17 cellular contexts compared by ENCODE assay signal in the genomic region with DNA sequence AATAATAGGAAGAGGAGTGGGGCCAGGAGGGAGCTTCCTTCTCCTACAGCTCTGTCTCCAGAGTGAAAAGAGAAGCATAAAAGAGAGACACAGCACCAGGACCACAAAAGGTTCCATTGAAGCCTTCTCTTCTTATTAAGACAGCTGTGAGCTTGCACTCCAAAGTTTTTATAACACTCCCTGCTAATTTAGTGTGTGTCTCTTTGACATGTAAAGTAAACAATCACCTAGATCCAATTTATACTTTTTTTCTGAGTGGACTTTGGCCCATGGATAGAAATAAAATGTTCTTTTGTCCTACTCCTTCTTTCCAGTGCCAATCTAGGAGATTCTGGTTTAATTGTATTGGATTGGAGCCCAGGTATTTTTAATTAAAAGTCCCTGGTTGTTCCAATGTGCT. TPM values are rescaled to one million over a fixed set of nuclear protein-coding genes. Genes with fewer than 3 reads are reported as not detected.
DNase-seq lines count a peak whose midpoint lies in the region; ATAC-seq, FAIRE-seq and TF ChIP-seq lines count a peak whose summit lies in the region.
"Had no signal": no experiment of that assay in that cellular context is flagged by ENCODE, and none has a peak within 500 bp of the region (broad histone marks: within the 10 kb centered on the region; RNA-seq: fewer than 3 reads in every experiment).

A gene (minus strand): TSS at position 212 of the 400 bp plus-strand sequence. CDS start 95 bp downstream, at position 117.

- H3K4me3 ChIP-seq in mesendoderm (ENCODE audit: low read length), result no peak within 1 kb of the TSS
- H3K4me3 ChIP-seq in small intestine (ENCODE audit: low read depth in 1 of 2, low read length in 2 of 2), result no peak within 1 kb of the TSS
- no peak within 1 kb of the TSS for H3K4me3 ChIP-seq in BE2C (ENCODE audit: low read depth, low read length)
- H3K4me3 ChIP-seq: BLaER1 treated with 17β-estradiol and CSF1 and Interleukin-3, amounts not matched to agents 10 nM and 100 nM had no signal

- no peak within 1 kb of the TSS for H2AK5ac ChIP-seq in mesendoderm (ENCODE audit: low read length)

- no peak within 1 kb of the TSS for H2BK120ac ChIP-seq in mesendoderm (ENCODE audit: low read depth, low read length)

- no peak within 1 kb of the TSS for H4K5ac ChIP-seq in mesendoderm (ENCODE audit: low read length)

- no peak within 1 kb of the TSS for H3K9ac ChIP-seq in mesendoderm (ENCODE audit: low read length)
- H3K9ac ChIP-seq: BLaER1 treated with 17β-estradiol and CSF1 and Interleukin-3, amounts not matched to agents 10 nM and 100 nM had no signal

- TF ChIP-seq CTCF in BE2C (IDR thresholded peaks at IDR 0.05; ENCODE audit: low read depth, low read length), result no peak

- H3K4ac ChIP-seq in mesendoderm (ENCODE audit: low read depth, low read length), result peak within 1 kb of the TSS; percentile 36

- H2BK5ac ChIP-seq in mesendoderm (ENCODE audit: low read length), result no peak within 1 kb of the TSS

- H3K18ac ChIP-seq in mesendoderm (ENCODE audit: low read length), result no peak within 1 kb of the TSS

- no peak within 1 kb of the TSS for H2BK15ac ChIP-seq in mesendoderm (replicated peaks; ENCODE audit: low read depth)

- H3K23ac ChIP-seq in mesendoderm (ENCODE audit: low read length), result no peak within 1 kb of the TSS

- H3K9me3 ChIP-seq in small intestine (ENCODE audit: control insufficient read depth, low read depth) (no peaks in the 10 kb centered on the region), BE2C (no peaks in the 10 kb centered on the region)

- DNase-seq in NCI-H1105 treated with DMSO at 0.1 percent for 48 hours (lab: John Stamatoyannopoulos, UW) (peak; percentile 51), NCI-H1105 (lab: John Stamatoyannopoulos, UW) (no peak), left kidney (ENCODE audit: low read depth, low spot score) (peak; percentile 2), mesendoderm (no peak), small intestine (peak; percentile 15), HT-29 (ENCODE audit: low spot score) (no peak), BE2C (no peak)
- DNase-seq: 8988T; AML-193; CD4-positive, CD25-positive, alpha-beta regulatory T cell; DMS53; HCEC 1CT; HFFc6 had no signal

- no peaks in the 10 kb centered on the region for H3K36me3 ChIP-seq in mesendoderm (ENCODE audit: control insufficient read depth, insufficient read depth, low read length)
- H3K36me3 ChIP-seq in small intestine (ENCODE audit: control insufficient read depth in 2 of 2, insufficient read depth in 2 of 2, low read length in 2 of 2), result no peaks in the 10 kb centered on the region
- no peaks in the 10 kb centered on the region for H3K36me3 ChIP-seq in BE2C
- H3K36me3 ChIP-seq: BLaER1 treated with 17β-estradiol and CSF1 and Interleukin-3, amounts not matched to agents 10 nM and 100 nM had no signal

- H3K4me1 ChIP-seq in mesendoderm (ENCODE audit: control insufficient read depth, low read depth, low read length), result no peaks in the 10 kb centered on the region
- no peaks in the 10 kb centered on the region for H3K4me1 ChIP-seq in small intestine (ENCODE audit: control insufficient read depth in 2 of 2, insufficient read depth in 1 of 2, low read depth in 1 of 2, low read length in 1 of 2)
- H3K4me1 ChIP-seq in BE2C, result no peaks in the 10 kb centered on the region
- H3K4me1 ChIP-seq: BLaER1 treated with 17β-estradiol and CSF1 and Interleukin-3, amounts not matched to agents 10 nM and 100 nM had no signal

- no peak within 1 kb of the TSS for H3K56ac ChIP-seq in mesendoderm (ENCODE audit: low read length)

- H3K27me3 ChIP-seq in mesendoderm (ENCODE audit: insufficient read depth, low read length, poor library complexity), result no peaks in the 10 kb centered on the region
- no peaks in the 10 kb centered on the region for H3K27me3 ChIP-seq in small intestine (ENCODE audit: control insufficient read depth in 2 of 2, insufficient read depth in 2 of 2, low read length in 2 of 2)
- no peaks in the 10 kb centered on the region for H3K27me3 ChIP-seq in BE2C
- H3K27me3 ChIP-seq: BLaER1 treated with 17β-estradiol and CSF1 and Interleukin-3, amounts not matched to agents 10 nM and 100 nM had no signal

- H3K27ac ChIP-seq in mesendoderm (ENCODE audit: low read depth, low read length), result no peak within 1 kb of the TSS
- no peak within 1 kb of the TSS for H3K27ac ChIP-seq in small intestine (ENCODE audit: low read depth in 1 of 2, low read length in 1 of 2)
- H3K27ac ChIP-seq: BLaER1 treated with 17β-estradiol and CSF1 and Interleukin-3, amounts not matched to agents 10 nM and 100 nM had no signal

- no peak within 1 kb of the TSS for H4K8ac ChIP-seq in mesendoderm (ENCODE audit: low read depth, low read length)

- no peaks in the 10 kb centered on the region for H3K79me2 ChIP-seq in mesendoderm (ENCODE audit: control insufficient read depth, insufficient read depth, low read length)

- no peak within 1 kb of the TSS for H3K4me2 ChIP-seq in mesendoderm (ENCODE audit: low read length)
- H3K4me2 ChIP-seq: BLaER1 treated with 17β-estradiol and CSF1 and Interleukin-3, amounts not matched to agents 10 nM and 100 nM had no signal

- ATAC-seq in GM18861 (IDR thresholded peaks at IDR 0.05; ENCODE audit: unreplicated experiment), result no peak

- FAIRE-seq in small intestine (lab: Jason Lieb, UNC), result no peak
- FAIRE-seq: HTR-8/SVneo had no signal

- no peaks in the 10 kb centered on the region for H3K79me1 ChIP-seq in mesendoderm (ENCODE audit: low read length)

RNA-seq across cellular contexts. Expression of the gene that starts here (rescaled TPM):
- 0.29 TPM for polyA plus RNA-seq in mesendoderm (2013, experiment 1 of 2)
- 0.46 TPM for polyA plus RNA-seq in mesendoderm (2013, experiment 2 of 2)
- polyA plus RNA-seq in small intestine, result 10 to 100 TPM in 1 of 3 donors, under 1 TPM in 1, not detected in 1; 0.21 to 24.4 TPM
- not detected in 2 replicates for total RNA-seq in HT-29 (2014; rRNA removed; shearing (Covaris generic))
- not detected for polyA plus RNA-seq in BE2C (2012; ENCODE audit: insufficient read depth, insufficient read length, low read depth)
- total RNA-seq: CD4-positive, CD25-positive, alpha-beta regulatory T cell; H4; HFFc6 had no signal
- polyA plus RNA-seq: CD4-positive, CD25-positive, alpha-beta regulatory T cell had no signal

Comparison
In these comparisons a context has a peak if more than half of its experiments do, and no peak if none do; other contexts are left out.
1. DNase-seq: peak in NCI-H1105 treated with DMSO at 0.1 percent for 48 hours (single experiment), left kidney (single experiment) and small intestine (single experiment); none in NCI-H1105 (single experiment), mesendoderm (single experiment), HT-29 (single experiment) and BE2C (single experiment).